1 cellular context compared by ENCODE assay signal in genomic region chr17:47840742-47841487, GRCh38.
TF ChIP-seq lines count a peak whose summit lies in the region.

SCRN2 (minus strand) TSS chr17:47841273; CDS start chr17:47840843, 430 bp downstream.

TF ChIP-seq in HepG2, 621 proteins besides CTCF, POLR2A, EP300 and RAD21 (continued from another document and continues in another):
- TF ChIP-seq PAXIP1 (CRISPR knock-in tag; conservative IDR thresholded peaks at IDR 0.05) (peak; percentile 73), ZNF850 (CRISPR knock-in tag; conservative IDR thresholded peaks at IDR 0.05) (peak; percentile 86; the same call in 1 of the 2 replicates), ZNF510 (CRISPR knock-in tag; IDR thresholded peaks at IDR 0.05; ENCODE audit: low read depth) (peak; percentile 59; the same call in 1 of the 2 replicates), GTF2F1 (IDR thresholded peaks at IDR 0.05; ENCODE audit: low read length) (no peak), GPN1 (CRISPR knock-in tag; IDR thresholded peaks at IDR 0.05; ENCODE audit: borderline replicate concordance) (peak; percentile 70; the same call in 1 of the 2 replicates), CSRNP1 (CRISPR knock-in tag; IDR thresholded peaks at IDR 0.05) (peak; percentile 77; the same call in 1 of the 2 replicates), ARID4A (CRISPR knock-in tag; IDR thresholded peaks at IDR 0.05; ENCODE audit: borderline replicate concordance) (peak; percentile 89), HIC2 (CRISPR knock-in tag; IDR thresholded peaks at IDR 0.05; ENCODE audit: low read depth) (peak; percentile 57; the same call in 1 of the 2 replicates), AKNA (CRISPR knock-in tag; IDR thresholded peaks at IDR 0.05; ENCODE audit: borderline replicate concordance) (0 out of 2 replicates have a peak, but pooled peaks have one; percentile 78), NKX3-1 (CRISPR knock-in tag; IDR thresholded peaks at IDR 0.05) (peak; percentile 55), LCORL (IDR thresholded peaks at IDR 0.05) (no peak), LCORL (CRISPR knock-in tag; IDR thresholded peaks at IDR 0.05) (peak; percentile 94), ZSCAN31 (CRISPR knock-in tag; IDR thresholded peaks at IDR 0.05; ENCODE audit: low read depth) (peak; percentile 98), ZNF615 (CRISPR knock-in tag; IDR thresholded peaks at IDR 0.05; ENCODE audit: borderline replicate concordance) (no peak), ZUFSP (CRISPR knock-in tag; IDR thresholded peaks at IDR 0.05; ENCODE audit: borderline replicate concordance) (no peak), EHMT2 (IDR thresholded peaks at IDR 0.05; ENCODE audit: borderline replicate concordance, low read depth, low read length) (no peak), ZFP91 (CRISPR knock-in tag; IDR thresholded peaks at IDR 0.05; ENCODE audit: borderline replicate concordance) (peak; percentile 91; the same call in 1 of the 2 replicates), ZEB1 (IDR thresholded peaks at IDR 0.05; ENCODE audit: insufficient replicate concordance, low read depth) (peak; percentile 64), IRF1 (CRISPR knock-in tag; IDR thresholded peaks at IDR 0.05; ENCODE audit: low read depth) (no peak), MXD4 (CRISPR knock-in tag; IDR thresholded peaks at IDR 0.05) (peak; percentile 87), ZNF724P (CRISPR knock-in tag; IDR thresholded peaks at IDR 0.05; ENCODE audit: borderline replicate concordance) (no peak), ZNF333 (CRISPR knock-in tag; IDR thresholded peaks at IDR 0.05; ENCODE audit: borderline replicate concordance) (peak; percentile 92; the same call in 1 of the 2 replicates), ZNF556 (CRISPR knock-in tag; IDR thresholded peaks at IDR 0.05; ENCODE audit: borderline replicate concordance) (peak; percentile 69; the same call in 1 of the 2 replicates), RNF2 (conservative IDR thresholded peaks at IDR 0.05; ENCODE audit: low read depth) (0 out of 2 replicates have a peak, but pooled peaks have one; percentile 55), TRIM22 (IDR thresholded peaks at IDR 0.05) (no peak), ZNF746 (CRISPR knock-in tag; IDR thresholded peaks at IDR 0.05) (peak; percentile 21), MED13 (CRISPR knock-in tag; IDR thresholded peaks at IDR 0.05) (0 out of 2 replicates have a peak, but pooled peaks have one; percentile 48), ZNF468 (CRISPR knock-in tag; IDR thresholded peaks at IDR 0.05) (no peak), SMAD1 (CRISPR knock-in tag; IDR thresholded peaks at IDR 0.05; ENCODE audit: borderline replicate concordance, low read depth) (no peak), HNRNPLL (IDR thresholded peaks at IDR 0.05; ENCODE audit: low read depth, low read length, poor library complexity, severe bottlenecking) (peak; percentile 76)
